8 cellular contexts compared by ENCODE assay signal in the genomic region with DNA sequence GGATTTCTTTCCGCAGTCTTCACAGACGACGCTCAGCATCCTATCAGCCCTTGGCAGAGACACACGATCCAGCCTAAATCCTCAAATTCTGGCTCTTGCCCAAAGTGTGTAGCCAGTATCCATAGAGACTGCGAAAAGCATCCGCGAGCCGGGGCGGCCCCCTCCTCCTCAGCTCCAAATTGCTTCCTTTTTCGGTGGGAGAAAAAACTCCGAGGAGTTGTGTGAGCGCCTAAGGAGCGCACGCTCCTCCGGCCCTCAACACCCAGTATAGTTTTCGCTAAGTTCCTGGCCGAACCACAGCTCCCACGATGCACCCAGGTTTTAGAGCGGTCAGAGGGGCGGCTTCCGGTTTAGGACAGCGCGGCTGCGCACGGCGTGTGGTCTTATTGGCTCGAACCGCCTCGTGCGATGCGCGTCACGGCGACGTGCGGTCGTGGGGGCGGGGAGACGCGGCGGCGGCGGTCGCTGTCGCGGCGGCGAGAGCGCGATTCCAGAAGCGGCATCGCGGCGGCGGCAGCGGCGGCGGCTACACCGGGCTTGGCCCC. TPM values are rescaled to one million over a fixed set of nuclear protein-coding genes. Genes with fewer than 3 reads are reported as not detected.
A peak's percentile ranks its signal among the peaks of the same experiment; 100 is the strongest.
DNase-seq lines count a peak whose midpoint lies in the region; ATAC-seq, FAIRE-seq and TF ChIP-seq lines count a peak whose summit lies in the region.

A gene with protein sequence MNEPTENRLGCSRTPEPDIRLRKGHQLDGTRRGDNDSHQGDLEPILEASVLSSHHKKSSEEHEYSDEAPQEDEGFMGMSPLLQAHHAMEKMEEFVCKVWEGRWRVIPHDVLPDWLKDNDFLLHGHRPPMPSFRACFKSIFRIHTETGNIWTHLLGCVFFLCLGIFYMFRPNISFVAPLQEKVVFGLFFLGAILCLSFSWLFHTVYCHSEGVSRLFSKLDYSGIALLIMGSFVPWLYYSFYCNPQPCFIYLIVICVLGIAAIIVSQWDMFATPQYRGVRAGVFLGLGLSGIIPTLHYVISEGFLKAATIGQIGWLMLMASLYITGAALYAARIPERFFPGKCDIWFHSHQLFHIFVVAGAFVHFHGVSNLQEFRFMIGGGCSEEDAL (plus strand): TSS at position 493 of the 545 bp plus-strand sequence. CDS start 63,274 bp downstream, outside the sequence.

- H3K4me1 Mint-ChIP-seq in astrocyte (ENCODE audit: low read depth, unreplicated experiment) = peaks cover 8% of the 10 kb centered on the region

- peaks cover 39% of the 10 kb centered on the region for H4K20me1 ChIP-seq in astrocyte (ENCODE audit: insufficient read depth, low read length)

- DNase-seq in NCI-H2029 treated with DMSO at 0.1 percent for 48 hours (lab: John Stamatoyannopoulos, UW) (peak; percentile 76), T-helper 22 cell (ENCODE audit: low read depth) (peak; percentile 86), astrocyte (ENCODE audit: low read depth) (peak; percentile 92), hepatic stellate cell (ENCODE audit: low spot score) (peak; percentile 97), vagina (ENCODE audit: extremely low spot score in 2 of 2) (peak in 1 of 2 donors; percentile 96)

- no peak for FAIRE-seq in astrocyte (lab: Jason Lieb, UNC)

- H3K9ac ChIP-seq in astrocyte (ENCODE audit: low read length) = peak within 1 kb of the TSS; percentile 91
- H3K9ac ChIP-seq in rectal smooth muscle tissue (ENCODE audit: low read length) = peak within 1 kb of the TSS; percentile 73

- peaks cover 45% of the 10 kb centered on the region for H3K79me2 ChIP-seq in astrocyte (ENCODE audit: insufficient read depth, low read length)

- H3K36me3 Mint-ChIP-seq in astrocyte (ENCODE audit: low read depth, unreplicated experiment) = no peaks in the 10 kb centered on the region

- TF ChIP-seq CTCF in astrocyte (IDR thresholded peaks at IDR 0.05; ENCODE audit: insufficient read depth, low read depth, low read length) = no peak
- no peak for TF ChIP-seq CTCF in vagina (IDR thresholded peaks at IDR 0.05)

- peak within 1 kb of the TSS; percentile 97 for H3K4me2 ChIP-seq in astrocyte (ENCODE audit: low read length)

- H3K4me1 ChIP-seq in astrocyte (ENCODE audit: insufficient read depth, low read length) (peaks cover 5% of the 10 kb centered on the region), rectal smooth muscle tissue (ENCODE audit: control insufficient read depth, insufficient read depth, low read length) (peaks cover 6% of the 10 kb centered on the region), vagina (peaks cover 27% of the 10 kb centered on the region)

- peak within 1 kb of the TSS; percentile 78 for H2AFZ ChIP-seq in astrocyte (ENCODE audit: low read depth, low read length)

- H3K27me3 Mint-ChIP-seq in astrocyte (ENCODE audit: low read depth, unreplicated experiment) = no peaks in the 10 kb centered on the region

- peak in 1 of 2 donors; percentile 83 for TF ChIP-seq POLR2A in vagina (IDR thresholded peaks at IDR 0.05)

- peak within 1 kb of the TSS; percentile 95 for H3K4me3 Mint-ChIP-seq in astrocyte (ENCODE audit: unreplicated experiment)

- H3K9me3 ChIP-seq in astrocyte (ENCODE audit: insufficient read depth, low read depth, low read length) (no peaks in the 10 kb centered on the region), vagina (no peaks in the 10 kb centered on the region)

- intact Hi-C loops in vagina (cut with DNase I) = no loop called here

- ATAC-seq in GM18508 (IDR thresholded peaks at IDR 0.05; ENCODE audit: insufficient read depth, unreplicated experiment) (peak; percentile 72), HG02981 (IDR thresholded peaks at IDR 0.05; ENCODE audit: unreplicated experiment) (peak; percentile 96)

- H3K27ac ChIP-seq in astrocyte (ENCODE audit: low read depth, low read length) (peak within 1 kb of the TSS; percentile 91), rectal smooth muscle tissue (ENCODE audit: low read depth, low read length) (peak within 1 kb of the TSS; percentile 93), vagina (peak within 1 kb of the TSS; percentile 98)

- peak within 1 kb of the TSS; percentile 96 for H3K27ac Mint-ChIP-seq in astrocyte (ENCODE audit: unreplicated experiment)

- H3K36me3 ChIP-seq in astrocyte (ENCODE audit: insufficient read depth, low read length) (no peaks in the 10 kb centered on the region), rectal smooth muscle tissue (ENCODE audit: control insufficient read depth, insufficient read depth, low read length) (no peaks in the 10 kb centered on the region), vagina (no peaks in the 10 kb centered on the region)

- no peaks in the 10 kb centered on the region for H3K27me3 ChIP-seq in astrocyte (ENCODE audit: insufficient read depth, low read length)
- no peaks in the 10 kb centered on the region for H3K27me3 ChIP-seq in rectal smooth muscle tissue (ENCODE audit: control insufficient read depth, insufficient read depth, low read length)
- no peaks in the 10 kb centered on the region for H3K27me3 ChIP-seq in vagina

- no peaks in the 10 kb centered on the region for H3K9me3 Mint-ChIP-seq in astrocyte (ENCODE audit: unreplicated experiment)

- peak within 1 kb of the TSS; percentile 83 for H3K4me3 ChIP-seq in astrocyte (ENCODE audit: insufficient read depth, low read depth, low read length)
- peak within 1 kb of the TSS; percentile 92 for H3K4me3 ChIP-seq in rectal smooth muscle tissue (ENCODE audit: low read length)
- H3K4me3 ChIP-seq in vagina = peak within 1 kb of the TSS; percentile 81 to 99

RNA-seq across cellular contexts. Expression of the gene that starts here (rescaled TPM):
- total RNA-seq in astrocyte (52.8 and 56.6 TPM in 2 replicates), vagina (54.0 TPM)
